ENCODE assay signal across 8 cellular contexts in the genomic region with DNA sequence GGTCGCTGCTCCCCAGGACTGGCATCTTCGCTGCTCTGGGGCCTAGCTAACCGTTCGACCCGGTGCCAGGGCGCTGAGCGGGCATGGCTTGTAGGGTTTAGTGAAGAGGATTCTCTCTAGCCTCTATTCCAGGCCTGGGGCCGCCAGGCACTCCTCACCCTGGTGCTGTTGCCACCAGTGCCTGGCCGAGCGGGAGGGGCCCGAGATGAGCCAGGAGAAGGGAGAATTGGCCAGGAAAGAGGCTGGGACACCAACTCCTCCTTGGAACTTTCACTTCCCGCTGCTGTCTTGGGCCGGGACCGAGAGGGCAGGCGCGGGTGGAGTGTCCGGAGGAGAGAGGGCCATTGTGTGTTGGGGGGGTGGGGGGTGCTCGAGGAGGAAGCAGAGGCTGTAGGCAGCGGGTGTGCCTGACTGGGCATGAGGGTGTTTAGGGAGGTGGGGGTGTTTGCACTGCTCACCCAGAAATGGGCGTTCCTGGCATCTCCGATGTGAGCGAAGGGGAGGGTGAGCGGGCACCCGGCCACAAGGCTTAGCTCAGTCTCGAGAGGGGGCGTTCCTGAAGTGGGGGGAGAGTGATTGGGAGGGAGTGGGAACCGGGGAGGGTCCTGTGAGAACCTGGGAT. TPM values are rescaled to one million over a fixed set of nuclear protein-coding genes. Genes with fewer than 3 reads are reported as not detected.
DNase-seq lines count a peak whose midpoint lies in the region; ATAC-seq, FAIRE-seq and TF ChIP-seq lines count a peak whose summit lies in the region.

No MANE protein-coding gene starts in this region.

- no peak for TF ChIP-seq CTCF in coronary artery (IDR thresholded peaks at IDR 0.05)
- TF ChIP-seq CTCF in right lobe of liver (IDR thresholded peaks at IDR 0.05), result no peak

- peak overlapping the region; percentile 79 for H3K4me3 ChIP-seq in coronary artery
- peak overlapping the region; percentile 69 to 74 (median 70) for H3K4me3 ChIP-seq in right lobe of liver

- TF ChIP-seq POLR2A in GM12892 (IDR thresholded peaks at IDR 0.05; ENCODE audit: low read depth, low read length) (no peak), right lobe of liver (IDR thresholded peaks at IDR 0.05) (no peak)

- DNase-seq in A172 (ENCODE audit: low spot score) (peak; percentile 67), GM12892 (ENCODE audit: insufficient read length) (peak; percentile 53), NCI-H128 (lab: John Stamatoyannopoulos, UW; ENCODE audit: unreplicated experiment) (peak; percentile 34), coronary artery (ENCODE audit: low spot score) (no peak), right lobe of liver (peak; percentile 54 to 70 (median 68))
- DNase-seq in activated CD4-positive, CD25-positive, alpha-beta regulatory T cell treated with anti-CD3 and anti-CD28 coated beads, Interleukin-2, amount 50 U/mL, for 72 hours, result peak; percentile 47
- peak; percentile 22 to 49 for DNase-seq in stimulated activated CD8-positive, alpha-beta memory T cell treated with anti-CD3 and anti-CD28 coated beads, Interleukin-7, amount 100 ng/mL, for 4 hours (ENCODE audit: low read depth in 2 of 2)

- peaks cover 0 to 5% (median 0%) of the 10 kb centered on the region in 4 donors for H3K36me3 ChIP-seq in right lobe of liver

- ATAC-seq in right lobe of liver (peak; percentile 3 to 13 (median 10)), HG03159 (IDR thresholded peaks at IDR 0.05; ENCODE audit: unreplicated experiment) (no peak)

- intact Hi-C loops in right lobe of liver (cut with DNase I), result loop anchor here (10.0 kb wide), 2 partner anchors 67 to 97 kb away; partner anchors contain the start of genes FLAD1 (in 1 of the 2) and PBXIP1 (in 1 of the 2)

- H3K27me3 ChIP-seq in right lobe of liver, result no peaks in the 10 kb centered on the region

- no peaks in the 10 kb centered on the region for H3K9me3 ChIP-seq in right lobe of liver

- no peak for FAIRE-seq in GM12892 (lab: Jason Lieb, UNC)

- peaks cover 0 to 22% (median 10%) of the 10 kb centered on the region in 4 donors for H3K4me1 ChIP-seq in right lobe of liver

- 0% methylated on average over 20 of the region's 27 CpGs for WGBS in right lobe of liver (ENCODE audit: insufficient coverage, low coverage, low lambda C conversion rate, missing lambda C conversion rate)

- H3K27ac ChIP-seq in coronary artery (peak overlapping the region; percentile 68 to 91), right lobe of liver (peak overlapping the region; percentile 16 to 60 (median 57))

RNA-seq across cellular contexts. Expression of gene ADAM15, which starts 0.8 kb away (rescaled TPM):
- total RNA-seq in A172 (2014; rRNA removed; shearing (Covaris generic)), result 144 and 154 TPM in 2 replicates
- 6.3 TPM for polyA plus RNA-seq in GM12892 (2012; ENCODE audit: missing spikeins)
- total RNA-seq in right lobe of liver, result 10 to 100 TPM; 16.2 to 33.9 (median 26.4) TPM

RNA-seq across cellular contexts. Expression of gene EFNA4, which starts 11.7 kb away (rescaled TPM):
- total RNA-seq in A172 (2014; rRNA removed; shearing (Covaris generic)), result 20.3 and 21.7 TPM in 2 replicates
- polyA plus RNA-seq in GM12892 (2012; ENCODE audit: missing spikeins), result 5.2 TPM
- total RNA-seq in right lobe of liver, result 1 to 10 TPM; 2.3 to 6.4 (median 3.0) TPM

RNA-seq across cellular contexts. Expression of gene DCST1, which starts 18.3 kb away (rescaled TPM):
- total RNA-seq in A172 (2014; rRNA removed; shearing (Covaris generic)), result not detected in 2 replicates
- not detected for polyA plus RNA-seq in GM12892 (2012; ENCODE audit: missing spikeins)
- total RNA-seq in right lobe of liver, result not detected

RNA-seq across cellular contexts. Expression of gene DCST2, which starts 18.3 kb away (rescaled TPM):
- total RNA-seq in A172 (2014; rRNA removed; shearing (Covaris generic)), result 0.90 TPM in 1 of 2 replicates, not detected in the other
- not detected for polyA plus RNA-seq in GM12892 (2012; ENCODE audit: missing spikeins)
- total RNA-seq in right lobe of liver, result 1 to 10 TPM in 1 of 6 experiments, under 1 TPM in 4, not detected in 1; 0.72 to 1.4 (median 0.81) TPM

RNA-seq across cellular contexts. Expression of gene EFNA3, which starts 26.7 kb away (rescaled TPM):
- total RNA-seq in A172 (2014; rRNA removed; shearing (Covaris generic)), result 1.5 and 2.5 TPM in 2 replicates
- 4.3 TPM for polyA plus RNA-seq in GM12892 (2012; ENCODE audit: missing spikeins)
- total RNA-seq in right lobe of liver, result 1 to 10 TPM in 4 of 6 experiments, under 1 TPM in 2; 0.26 to 4.0 (median 2.5) TPM
